8 cellular contexts compared by ENCODE assay signal in the genomic region with DNA sequence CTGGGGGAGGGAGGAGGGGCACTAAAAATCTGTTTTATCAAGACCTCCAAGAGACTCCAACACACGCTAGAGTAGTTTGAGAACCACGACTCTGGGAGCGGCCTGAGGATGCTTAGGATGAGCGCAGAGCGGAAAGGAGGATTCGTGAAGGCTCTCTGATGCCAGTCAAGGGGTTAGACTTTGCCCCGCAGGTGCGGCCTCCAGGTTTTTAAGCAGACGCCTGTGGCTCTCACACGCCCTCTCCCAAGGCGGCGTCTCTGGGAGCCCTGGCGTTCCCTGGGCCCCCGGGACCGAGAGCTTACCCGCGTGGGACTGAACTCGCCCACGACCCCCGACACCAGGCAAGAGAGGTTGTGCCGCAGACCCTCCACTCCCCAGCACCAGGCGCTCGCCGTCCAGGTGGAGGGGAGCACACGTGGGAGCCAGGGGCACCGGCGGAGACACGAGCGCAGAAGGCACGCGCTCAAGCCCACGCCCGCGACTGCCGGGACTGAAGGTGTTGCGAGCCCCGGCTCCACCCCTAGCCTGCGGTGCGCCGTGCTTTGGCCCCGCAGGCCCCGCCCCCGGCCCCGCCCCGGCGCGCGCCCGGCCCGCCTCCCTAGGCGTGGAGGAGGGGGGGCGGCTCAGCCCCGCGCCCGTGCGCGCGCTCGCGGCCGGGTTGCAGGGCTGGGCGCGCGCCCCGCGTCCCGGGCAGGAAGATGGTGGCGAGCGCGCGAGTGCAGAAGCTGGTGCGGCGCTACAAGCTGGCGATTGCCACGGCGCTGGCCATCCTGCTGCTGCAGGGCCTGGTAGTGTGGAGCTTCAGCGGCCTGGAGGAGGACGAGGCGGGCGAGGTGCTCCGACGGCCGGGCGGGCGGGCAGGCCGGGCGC. TPM values are rescaled to one million over a fixed set of nuclear protein-coding genes. Genes with fewer than 3 reads are reported as not detected.
A peak's percentile ranks its signal among the peaks of the same experiment; 100 is the strongest.
DNase-seq lines count a peak whose midpoint lies in the region; ATAC-seq and TF ChIP-seq lines count a peak whose summit lies in the region.

TSS of gene XYLT2 (plus strand) at position 684 of the 870 bp plus-strand sequence. CDS start at position 699, 15 bp downstream.

- peak within 1 kb of the TSS; percentile 87 for H3K4me3 Mint-ChIP-seq in activated T-helper 17 cell treated with anti-CD3 and anti-CD28 coated beads, Interleukin-2, amount 50 U/mL, for 72 hours
- peak within 1 kb of the TSS; percentile 95 to 96 (median 96) for H3K4me3 Mint-ChIP-seq in nephron

- peak; percentile 98 for DNase-seq in DMS53 (lab: John Stamatoyannopoulos, UW)
- DNase-seq in Karpas-422 = peak; percentile 97
- peak; percentile 93 for DNase-seq in RPMI8226
- peak; percentile 82 for DNase-seq in fibroblast of pulmonary artery (ENCODE audit: low read depth)
- DNase-seq in stimulated activated naive CD8-positive, alpha-beta T cell treated with anti-CD3 and anti-CD28 coated beads, Interleukin-15, Interleukin-2, amounts not matched to agents 100 U/mL and 50 U/mL, for 24 hours = peak; percentile 93

- H3K27me3 Mint-ChIP-seq in activated T-helper 17 cell treated with anti-CD3 and anti-CD28 coated beads, Interleukin-2, amount 50 U/mL, for 72 hours = no peaks in the 10 kb centered on the region
- H3K27me3 Mint-ChIP-seq in nephron (ENCODE audit: low read depth) = peaks cover 3% of the 10 kb centered on the region

- H3K36me3 ChIP-seq in Karpas-422 (ENCODE audit: insufficient read depth, low read length) = no peaks in the 10 kb centered on the region

- peak within 1 kb of the TSS; percentile 95 for H3K9ac ChIP-seq in Karpas-422 (ENCODE audit: low read length)

- peaks cover 19% of the 10 kb centered on the region for H3K4me1 ChIP-seq in Karpas-422 (ENCODE audit: low read length)

- no peaks in the 10 kb centered on the region for H3K9me3 Mint-ChIP-seq in activated T-helper 17 cell treated with anti-CD3 and anti-CD28 coated beads, Interleukin-2, amount 50 U/mL, for 72 hours
- peaks cover 4% of the 10 kb centered on the region for H3K9me3 Mint-ChIP-seq in nephron

- peak within 1 kb of the TSS; percentile 93 for H3K27ac Mint-ChIP-seq in activated T-helper 17 cell treated with anti-CD3 and anti-CD28 coated beads, Interleukin-2, amount 50 U/mL, for 72 hours
- peak within 1 kb of the TSS; percentile 45 to 90 (median 75) for H3K27ac Mint-ChIP-seq in nephron

- TF ChIP-seq CTCF in fibroblast of pulmonary artery (IDR thresholded peaks at IDR 0.05; ENCODE audit: low read length, missing control alignments) (no peak), nephron (IDR thresholded peaks at IDR 0.05; ENCODE audit: unreplicated experiment in 3 of 3) (no peak)

- ATAC-seq in GM21717 (IDR thresholded peaks at IDR 0.05; ENCODE audit: unreplicated experiment) = peak; percentile 67
- peak; percentile 95 for ATAC-seq in activated T-helper 17 cell treated with anti-CD3 and anti-CD28 coated beads, Interleukin-2, amount 50 U/mL, for 72 hours (replicated peaks)
- ATAC-seq in stimulated activated naive CD8-positive, alpha-beta T cell treated with anti-CD3 and anti-CD28 coated beads, Interleukin-15, Interleukin-2, amounts not matched to agents 100 U/mL and 50 U/mL, for 24 hours = peak; percentile 93

- H3K4me1 Mint-ChIP-seq in activated T-helper 17 cell treated with anti-CD3 and anti-CD28 coated beads, Interleukin-2, amount 50 U/mL, for 72 hours = peaks cover 21% of the 10 kb centered on the region
- peaks cover 30% of the 10 kb centered on the region for H3K4me1 Mint-ChIP-seq in nephron

- no peaks in the 10 kb centered on the region for H3K9me3 ChIP-seq in Karpas-422 (ENCODE audit: low read length)

- H3K27me3 ChIP-seq in Karpas-422 (ENCODE audit: low read length) = no peaks in the 10 kb centered on the region

- peak within 1 kb of the TSS; percentile 37; the same call in 1 of the 2 replicates for H3K27ac ChIP-seq in Karpas-422 (ENCODE audit: low read length)

- peak within 1 kb of the TSS; percentile 100 for H2AFZ ChIP-seq in Karpas-422 (ENCODE audit: low read length)

- H3K79me2 ChIP-seq in Karpas-422 (ENCODE audit: low read length) = peaks cover 35% of the 10 kb centered on the region

- H3K9me2 ChIP-seq in Karpas-422 (replicated peaks; ENCODE audit: insufficient read depth, low read length) = no peaks in the 10 kb centered on the region

- peaks cover 10% of the 10 kb centered on the region; the same call in 1 of the 2 replicates for H4K20me1 ChIP-seq in Karpas-422 (ENCODE audit: insufficient read depth, low read depth, low read length)

- peak within 1 kb of the TSS; percentile 95 for H3K4me2 ChIP-seq in Karpas-422 (ENCODE audit: low read depth, low read length, poor library complexity, severe bottlenecking)

- peak within 1 kb of the TSS; percentile 99 for H3K4me3 ChIP-seq in Karpas-422 (ENCODE audit: low read length)
- H3K4me3 ChIP-seq in fibroblast of pulmonary artery (replicated peaks; ENCODE audit: low read depth, low read length) = peak within 1 kb of the TSS; percentile 84

- H3K36me3 Mint-ChIP-seq in activated T-helper 17 cell treated with anti-CD3 and anti-CD28 coated beads, Interleukin-2, amount 50 U/mL, for 72 hours (ENCODE audit: low read depth) = peaks cover 19% of the 10 kb centered on the region
- H3K36me3 Mint-ChIP-seq in nephron (ENCODE audit: low read depth) = no peaks in the 10 kb centered on the region

RNA-seq across cellular contexts. Expression of gene XYLT2, which starts in this region (rescaled TPM):
- 11.4 and 30.4 TPM in 2 replicates for total RNA-seq in Karpas-422 (2014; rRNA removed; shearing (Covaris generic); ENCODE audit: low replicate concordance)
- 10 to 100 TPM; 38.5 to 95.1 TPM for total RNA-seq in activated T-helper 17 cell treated with anti-CD3 and anti-CD28 coated beads, Interleukin-2, amount 50 U/mL, for 72 hours

Comparison
In these comparisons a context has a peak if more than half of its experiments do, and no peak if none do; other contexts are left out.
1. Peak in every context shown above with its lines: DNase-seq, ATAC-seq, H3K4me3 ChIP-seq and H3K27ac ChIP-seq.